Comparison of ENCODE assay signal across 8 cellular contexts in genomic region chr14:53955234-53955556, GRCh38. TPM values are rescaled to one million over a fixed set of nuclear protein-coding genes. Genes with fewer than 3 reads are reported as not detected.
DNase-seq lines count a peak whose midpoint lies in the region; ATAC-seq, FAIRE-seq and TF ChIP-seq lines count a peak whose summit lies in the region.
"Had no signal": no experiment of that assay in that cellular context is flagged by ENCODE, and none has a peak within 500 bp of the region (broad histone marks: within the 10 kb centered on the region; RNA-seq: fewer than 3 reads in every experiment).

No MANE protein-coding gene starts in this region.

- peaks cover 87% of the 10 kb centered on the region for H3K27me3 Mint-ChIP-seq in activated naive CD8-positive, alpha-beta T cell treated with anti-CD3 and anti-CD28 coated beads for 36 hours
- H3K27me3 Mint-ChIP-seq in stimulated activated memory B cell treated with anti-CD40 and anti-IgM and Interleukin-4, amounts not matched to agents 10 μg/mL and 1 μg/mL and 100 μg/mL, for 72 hours: peaks cover 68% of the 10 kb centered on the region

- peaks cover 0 to 8% of the 10 kb centered on the region in 2 experiments for H3K36me3 ChIP-seq in keratinocyte (ENCODE audit: control insufficient read depth in 2 of 2, extremely low read depth in 1 of 2, insufficient read depth in 2 of 2, low read length in 2 of 2)

- H3K9me3 ChIP-seq in keratinocyte (ENCODE audit: control insufficient read depth, low read depth, low read length): no peaks in the 10 kb centered on the region

- peaks cover 10% of the 10 kb centered on the region for H3K4me1 ChIP-seq in keratinocyte (ENCODE audit: control insufficient read depth, extremely low read depth, insufficient read depth, low read length)

- no peak overlapping the region for H3K27ac Mint-ChIP-seq in activated naive CD8-positive, alpha-beta T cell treated with anti-CD3 and anti-CD28 coated beads for 36 hours
- H3K27ac Mint-ChIP-seq in stimulated activated memory B cell treated with anti-CD40 and anti-IgM and Interleukin-4, amounts not matched to agents 10 μg/mL and 1 μg/mL and 100 μg/mL, for 72 hours: no peak overlapping the region

- H3K9me1 ChIP-seq in keratinocyte (ENCODE audit: control insufficient read depth, extremely low read depth, insufficient read depth, low read length): no peaks in the 10 kb centered on the region

- no peak for FAIRE-seq in keratinocyte (lab: Jason Lieb, UNC)

- no peaks in the 10 kb centered on the region for H3K36me3 Mint-ChIP-seq in activated naive CD8-positive, alpha-beta T cell treated with anti-CD3 and anti-CD28 coated beads for 36 hours
- no peaks in the 10 kb centered on the region for H3K36me3 Mint-ChIP-seq in stimulated activated memory B cell treated with anti-CD40 and anti-IgM and Interleukin-4, amounts not matched to agents 10 μg/mL and 1 μg/mL and 100 μg/mL, for 72 hours

- peak overlapping the region; percentile 90 for H2AFZ ChIP-seq in keratinocyte (ENCODE audit: control insufficient read depth, low read length)

- H3K9ac ChIP-seq in keratinocyte (ENCODE audit: control insufficient read depth, extremely low read depth, insufficient read depth, low read length): peak overlapping the region; percentile 76

- H3K79me2 ChIP-seq in keratinocyte (ENCODE audit: control insufficient read depth, insufficient read depth, low read length): peaks cover 20% of the 10 kb centered on the region

- H3K4me2 ChIP-seq in keratinocyte (ENCODE audit: control insufficient read depth, extremely low read depth, insufficient read depth, low read depth, low read length): peak overlapping the region; percentile 93

- peak overlapping the region; percentile 50 to 90 (median 79) for H3K4me3 ChIP-seq in keratinocyte (ENCODE audit: control insufficient read depth in 2 of 3, extremely low read depth in 1 of 3, insufficient read depth in 2 of 3, low read depth in 1 of 3, low read length in 3 of 3)

- dilution Hi-C loops in keratinocyte (cut with MboI; ENCODE audit: extremely low pct_ligation_motif_present, low sequenced_read_pairs): no loop called here

- TF ChIP-seq CTCF in keratinocyte (optimal IDR thresholded peaks at IDR 0.05 in 1 of 3, IDR thresholded peaks at IDR 0.05 in 1 of 3, conservative IDR thresholded peaks at IDR 0.05 in 1 of 3; ENCODE audit: extremely low read depth in 1 of 3, insufficient read depth in 2 of 3, low read length in 3 of 3) (no peak), GM13977 (IDR thresholded peaks at IDR 0.05; ENCODE audit: extremely low read depth, insufficient read depth, missing control alignments) (no peak)

- H3K27me3 ChIP-seq in keratinocyte (ENCODE audit: control insufficient read depth, extremely low read depth, insufficient read depth, low read length): no peaks in the 10 kb centered on the region

- no peak for ATAC-seq in stimulated activated memory B cell treated with anti-CD40 and anti-IgM and Interleukin-4, amounts not matched to agents 10 μg/mL and 1 μg/mL and 100 μg/mL, for 72 hours
- ATAC-seq in HG03378 (IDR thresholded peaks at IDR 0.05; ENCODE audit: unreplicated experiment): no peak

- H3K4me3 Mint-ChIP-seq in activated naive CD8-positive, alpha-beta T cell treated with anti-CD3 and anti-CD28 coated beads for 36 hours: peak overlapping the region; percentile 52
- H3K4me3 Mint-ChIP-seq in stimulated activated memory B cell treated with anti-CD40 and anti-IgM and Interleukin-4, amounts not matched to agents 10 μg/mL and 1 μg/mL and 100 μg/mL, for 72 hours: peak overlapping the region; percentile 86

- peak overlapping the region; percentile 51 for H3K27ac ChIP-seq in keratinocyte (ENCODE audit: control insufficient read depth, insufficient read depth, low read length)
- H3K27ac ChIP-seq: VCaP had no signal

- DNase-seq in HT-29 (ENCODE audit: low spot score) (peak; percentile 19), keratinocyte (ENCODE audit: low read depth, low spot score) (no peak), GM13977 (ENCODE audit: low spot score) (no peak), germinal center (ENCODE audit: low spot score) (no peak)
- DNase-seq in activated naive CD8-positive, alpha-beta T cell treated with anti-CD3 and anti-CD28 coated beads for 36 hours: no peak

- in situ Hi-C loops in GM13977 (cut with MboI; ENCODE audit: low pct_unique_long_range_greater_than_20kb, low sequenced_read_pairs, unreplicated experiment): no loop called here

- H3K9me3 Mint-ChIP-seq in activated naive CD8-positive, alpha-beta T cell treated with anti-CD3 and anti-CD28 coated beads for 36 hours: no peaks in the 10 kb centered on the region
- H3K9me3 Mint-ChIP-seq in stimulated activated memory B cell treated with anti-CD40 and anti-IgM and Interleukin-4, amounts not matched to agents 10 μg/mL and 1 μg/mL and 100 μg/mL, for 72 hours: no peaks in the 10 kb centered on the region

- peaks cover 27% of the 10 kb centered on the region for H3K4me1 Mint-ChIP-seq in activated naive CD8-positive, alpha-beta T cell treated with anti-CD3 and anti-CD28 coated beads for 36 hours
- H3K4me1 Mint-ChIP-seq in stimulated activated memory B cell treated with anti-CD40 and anti-IgM and Interleukin-4, amounts not matched to agents 10 μg/mL and 1 μg/mL and 100 μg/mL, for 72 hours: peaks cover 40% of the 10 kb centered on the region

- no peaks in the 10 kb centered on the region for H4K20me1 ChIP-seq in keratinocyte (ENCODE audit: control insufficient read depth, extremely low read depth, insufficient read depth, low read length)

RNA-seq across cellular contexts. Expression of gene BMP4, which starts 1.4 kb away (rescaled TPM):
- total RNA-seq in HT-29 (2014; rRNA removed; shearing (Covaris generic)): 362 and 395 TPM in 2 replicates
- total RNA-seq in activated naive CD8-positive, alpha-beta T cell treated with anti-CD3 and anti-CD28 coated beads for 36 hours: not detected
- 4.0 to 8.5 TPM (median 6.5 TPM) in 3 replicates for polyA plus RNA-seq in keratinocyte
- 0.39 TPM for polyA plus RNA-seq in keratinocyte (2011; ENCODE audit: low read depth)
- polyA plus RNA-seq in keratinocyte (2011; cell fraction: cytosol; rRNA removed): 2.6 and 5.0 TPM in 2 replicates
- polyA plus RNA-seq in keratinocyte (2011; cell fraction: nucleus; rRNA removed): 4.6 and 7.6 TPM in 2 replicates
- 1.2 and 11.6 TPM in 2 replicates for polyA plus RNA-seq in keratinocyte (2012; ENCODE audit: low replicate concordance)
- polyA minus RNA-seq in keratinocyte: 2.0 to 6.3 TPM (median 4.3 TPM) in 3 replicates
- polyA minus RNA-seq in keratinocyte (2011; cell fraction: cytosol; rRNA and poly(A)+ RNA removed): 4.0 TPM
- polyA minus RNA-seq in keratinocyte (2011; cell fraction: nucleus; rRNA and poly(A)+ RNA removed): 3.8 and 4.9 TPM in 2 replicates

Comparison
In these comparisons a context has a peak if more than half of its experiments do, and no peak if none do; other contexts are left out.
1. RNA of gene BMP4, which starts 1.4 kb away (total RNA-seq): 362 to 395 TPM in HT-29; not detected in activated naive CD8-positive, alpha-beta T cell treated with anti-CD3 and anti-CD28 coated beads for 36 hours; every median in the first group is over 100 times any median in the second.